Comparison of ENCODE assay signal across 1 cellular context in the genomic region with DNA sequence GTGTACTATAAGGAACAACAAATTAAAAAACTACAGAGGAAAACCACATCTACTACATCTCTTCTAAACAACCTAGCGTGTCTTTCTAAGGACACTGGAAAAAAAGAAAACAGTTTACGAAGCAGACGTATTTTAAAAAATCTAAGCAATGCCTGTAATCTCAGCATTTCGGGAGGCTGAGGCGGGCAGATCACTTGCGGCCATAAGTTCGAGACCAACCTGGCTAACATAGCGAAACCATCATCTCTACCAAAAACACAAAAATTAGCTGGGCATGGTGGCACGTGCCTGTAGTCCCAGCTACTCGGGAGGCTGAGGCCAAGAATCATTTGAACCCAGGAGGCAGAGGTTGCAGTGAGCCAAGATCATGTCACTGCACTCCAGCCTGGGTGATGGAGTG. TPM values are rescaled to one million over a fixed set of nuclear protein-coding genes. Genes with fewer than 3 reads are reported as not detected.
"Had no signal": no experiment of that assay in that cellular context is flagged by ENCODE, and none has a peak within 500 bp of the region (broad histone marks: within the 10 kb centered on the region; RNA-seq: fewer than 3 reads in every experiment).

No MANE protein-coding gene starts in this region.

RNA-seq across cellular contexts. Expression of a gene that starts 23.2 kb away (rescaled TPM):
- polyA plus RNA-seq: K562 had no signal
